In genomic region chr15:55741592-55742497, GRCh38 we compare ENCODE assay signal across 8 cellular contexts. TPM values are rescaled to one million over a fixed set of nuclear protein-coding genes. Genes with fewer than 3 reads are reported as not detected.
DNase-seq lines count a peak whose midpoint lies in the region; ATAC-seq, FAIRE-seq and TF ChIP-seq lines count a peak whose summit lies in the region.

No MANE protein-coding gene starts in this region.

- no peaks in the 10 kb centered on the region for H3K4me1 Mint-ChIP-seq in MCF 10A (ENCODE audit: insufficient read depth, unreplicated experiment)

- H3K27me3 ChIP-seq in MG63 (no peaks in the 10 kb centered on the region), upper lobe of left lung (peaks cover 0 to 14% (median 2%) of the 10 kb centered on the region in 4 donors)

- no peak for TF ChIP-seq POLR2A in upper lobe of left lung (IDR thresholded peaks at IDR 0.05)

- no peak for ATAC-seq in upper lobe of left lung (ENCODE audit: low FRiP score in 2 of 2)
- no peak for ATAC-seq in HG03045 (IDR thresholded peaks at IDR 0.05; ENCODE audit: unreplicated experiment)

- peak; percentile 39 for FAIRE-seq in G401.6 (lab: Jason Lieb, UNC)

- H3K4me3 ChIP-seq in MG63 (peak overlapping the region; percentile 85), upper lobe of left lung (peak overlapping the region; percentile 68 to 96 (median 79))

- CTCF ChIA-PET in MCF 10A (lab: Yijun Ruan, JAX), result interaction anchor here (0.6 to 0.7 kb wide), 3 partner anchors 33 to 96 kb away, joined by 3 to 7 read pairs (median 5); no protein-coding TSS in a partner anchor

- peak overlapping the region; percentile 71 to 88 (median 82) for H3K27ac ChIP-seq in upper lobe of left lung

- H3K4me3 Mint-ChIP-seq in MCF 10A (ENCODE audit: unreplicated experiment), result no peak overlapping the region

- TF ChIP-seq EP300 in upper lobe of left lung (IDR thresholded peaks at IDR 0.05), result no peak

- H3K4me1 ChIP-seq in upper lobe of left lung, result peaks cover 9 to 30% (median 15%) of the 10 kb centered on the region in 4 donors

- BruUV-seq in MCF 10A (replicated peaks; lab: Mats Ljungman, UMichigan), result TSS peak; percentile 47

- intact Hi-C loops in MCF 10A (cut with micrococcal nuclease), result no loop called here

- H3K36me3 ChIP-seq in MG63, result no peaks in the 10 kb centered on the region; the same call in 1 of the 2 replicates
- no peaks in the 10 kb centered on the region for H3K36me3 ChIP-seq in upper lobe of left lung

- DNase-seq in MG63, result no peak
- DNase-seq in MCF 10A (ENCODE audit: unreplicated experiment), result peak; percentile 31
- peak; percentile 71 for DNase-seq in left kidney (ENCODE audit: low read depth, low spot score)
- DNase-seq in upper lobe of left lung, result peak in 1 of 2 donors; percentile 33
- no peak for DNase-seq in GDM1 (lab: John Stamatoyannopoulos, UW)
- DNase-seq in NCI-H187 treated with DMSO at 0.1 percent for 48 hours (lab: John Stamatoyannopoulos, UW), result no peak

- no peak for TF ChIP-seq CTCF in MCF 10A (IDR thresholded peaks at IDR 0.05; ENCODE audit: unreplicated experiment)
- no peak for TF ChIP-seq CTCF in upper lobe of left lung (IDR thresholded peaks at IDR 0.05)

- H3K27ac Mint-ChIP-seq in MCF 10A (ENCODE audit: low read depth, unreplicated experiment), result no peak overlapping the region

- H3K9me3 ChIP-seq in MG63 (no peaks in the 10 kb centered on the region), upper lobe of left lung (no peaks in the 10 kb centered on the region)

- no peaks in the 10 kb centered on the region for H3K9me3 Mint-ChIP-seq in MCF 10A (ENCODE audit: unreplicated experiment)

- no peaks in the 10 kb centered on the region for H3K36me3 Mint-ChIP-seq in MCF 10A (ENCODE audit: insufficient read depth, unreplicated experiment)

- WGBS in upper lobe of left lung, 2 donors, result 2 to 4% methylated on average over 38 to 42 of the region's 46 CpGs

- no peaks in the 10 kb centered on the region for H3K27me3 Mint-ChIP-seq in MCF 10A (ENCODE audit: insufficient read depth, unreplicated experiment)

- POLR2A ChIA-PET in MCF 10A (lab: Yijun Ruan, JAX), result interaction anchor here (0.6 to 0.8 kb wide), 3 partner anchors 12 to 413 kb away, joined by 3 to 4 read pairs (median 4); no protein-coding TSS in a partner anchor

RNA-seq across cellular contexts. Expression of gene PRTG, which starts 1.1 kb away (rescaled TPM):
- 0.42 and 2.9 TPM in 2 replicates for total RNA-seq in MG63 (2014; rRNA removed; shearing (Covaris generic); ENCODE audit: low replicate concordance)
- total RNA-seq in MCF 10A (2022) (1.3 and 3.5 TPM in 2 replicates), upper lobe of left lung (10 to 100 TPM in 4 of 6 donors, 1 to 10 TPM in 2; 5.9 to 50.6 (median 17.6) TPM)

Comparison
In these comparisons a context has a peak if more than half of its experiments do, and no peak if none do; other contexts are left out.
1. DNase-seq: peak in MCF 10A (single experiment) and left kidney (single experiment); none in MG63 (single experiment), GDM1 (single experiment) and NCI-H187 treated with DMSO at 0.1 percent for 48 hours (single experiment).